ENCODE assay signal across 10 cellular contexts in genomic region chr16:8563944-8564540, GRCh38. TPM values are rescaled to one million over a fixed set of nuclear protein-coding genes. Genes with fewer than 3 reads are reported as not detected.
"Had no signal": no experiment of that assay in that cellular context is flagged by ENCODE, and none has a peak within 500 bp of the region (broad histone marks: within the 10 kb centered on the region; RNA-seq: fewer than 3 reads in every experiment).

No MANE protein-coding gene starts in this region.

RNA-seq across cellular contexts. Expression of gene TMEM114, which starts 26.3 kb away (rescaled TPM):
- total RNA-seq: M059J; NCI-H460; OCI-LY7; PC-9; Right ventricle myocardium inferior; RPMI7951; SJCRH30; SK-MEL-5; T-cell; T-helper 1 cell treated with Interleukin-12 subunit alpha and Interleukin-12 subunit beta and Interleukin-4 antibody, amounts not matched to agents 30 ng/mL and 1 ng/mL, for 36 hours had no signal
